Comparison of ENCODE assay signal across 28 cellular contexts in genomic region chr5:60148356-60148755, GRCh38.
DNase-seq lines count a peak whose midpoint lies in the region; ATAC-seq, FAIRE-seq and TF ChIP-seq lines count a peak whose summit lies in the region.
"Had no signal": no experiment of that assay in that cellular context is flagged by ENCODE, and none has a peak within 500 bp of the region (broad histone marks: within the 10 kb centered on the region; RNA-seq: fewer than 3 reads in every experiment).

No MANE protein-coding gene starts in this region.

- CTCF ChIA-PET in RWPE1 (lab: Yijun Ruan, JAX), result no interaction called here

- no peak overlapping the region for H3K27ac Mint-ChIP-seq in naive thymus-derived CD8-positive, alpha-beta T cell
- H3K27ac Mint-ChIP-seq: activated B cell treated with CpG ODN at 0.5 μM for 24 hours; activated naive CD8-positive, alpha-beta T cell; activated T-helper 17 cell treated with anti-CD3 and anti-CD28 coated beads, Interleukin-2, amount 50 U/mL, for 72 hours; stimulated activated naive B cell treated with anti-CD40 and anti-IgM and Interleukin-4, amounts not matched to agents 10 μg/mL and 1 μg/mL and 100 μg/mL, for 72 hours; T-helper 2 cell treated with Interferon-gamma antibody and Interleukin-4, amounts not matched to agents 5 μg/mL and 100 μg/mL, for 36 hours had no signal

- TF ChIP-seq CTCF in RWPE1 (conservative IDR thresholded peaks at IDR 0.05; ENCODE audit: low read depth), result no peak
- TF ChIP-seq CTCF in cardiac fibroblast (IDR thresholded peaks at IDR 0.05; ENCODE audit: low read depth, low read length), result no peak

- H3K4me3 Mint-ChIP-seq in naive thymus-derived CD8-positive, alpha-beta T cell, result no peak overlapping the region
- H3K4me3 Mint-ChIP-seq: activated B cell treated with CpG ODN at 0.5 μM for 24 hours; activated naive CD8-positive, alpha-beta T cell; activated T-helper 17 cell treated with anti-CD3 and anti-CD28 coated beads, Interleukin-2, amount 50 U/mL, for 72 hours; stimulated activated naive B cell treated with anti-CD40 and anti-IgM and Interleukin-4, amounts not matched to agents 10 μg/mL and 1 μg/mL and 100 μg/mL, for 72 hours; T-helper 2 cell treated with Interferon-gamma antibody and Interleukin-4, amounts not matched to agents 5 μg/mL and 100 μg/mL, for 36 hours had no signal

- H3K27ac ChIP-seq in RWPE1 (no peak overlapping the region), small intestine (ENCODE audit: low read depth in 1 of 2, low read length in 1 of 2) (no peak overlapping the region)
- H3K27ac ChIP-seq: coronary artery, gastrocnemius medialis, lower lobe of right lung, skin epidermis, thoracic aorta had no signal

- no peaks in the 10 kb centered on the region for H3K36me3 ChIP-seq in small intestine (ENCODE audit: control insufficient read depth in 2 of 2, insufficient read depth in 2 of 2, low read length in 2 of 2)
- H3K36me3 ChIP-seq: gastrocnemius medialis, lower lobe of right lung, thoracic aorta had no signal

- H3K27me3 ChIP-seq in small intestine (ENCODE audit: control insufficient read depth in 2 of 2, insufficient read depth in 2 of 2, low read length in 2 of 2), result no peaks in the 10 kb centered on the region
- H3K27me3 ChIP-seq: gastrocnemius medialis had no signal

- no peaks in the 10 kb centered on the region for H3K4me1 Mint-ChIP-seq in naive thymus-derived CD8-positive, alpha-beta T cell
- H3K4me1 Mint-ChIP-seq: activated B cell treated with CpG ODN at 0.5 μM for 24 hours; activated T-helper 17 cell treated with anti-CD3 and anti-CD28 coated beads, Interleukin-2, amount 50 U/mL, for 72 hours; stimulated activated naive B cell treated with anti-CD40 and anti-IgM and Interleukin-4, amounts not matched to agents 10 μg/mL and 1 μg/mL and 100 μg/mL, for 72 hours had no signal

- H3K9me3 Mint-ChIP-seq in naive thymus-derived CD8-positive, alpha-beta T cell, result peaks cover 0 to 19% (median 5%) of the 10 kb centered on the region in 9 donors

- no peaks in the 10 kb centered on the region for H3K4me1 ChIP-seq in small intestine (ENCODE audit: control insufficient read depth in 2 of 2, insufficient read depth in 1 of 2, low read depth in 1 of 2, low read length in 1 of 2)
- H3K4me1 ChIP-seq: gastrocnemius medialis, lower lobe of right lung had no signal

- DNase-seq in AG08395 (ENCODE audit: low spot score), result peak; percentile 7
- DNase-seq in RWPE1 (ENCODE audit: low spot score), result peak; percentile 9
- peak; percentile 3 to 8 for DNase-seq in cardiac fibroblast (ENCODE audit: low read depth in 2 of 2)
- peak; percentile 73 for DNase-seq in iris pigment epithelial cell (ENCODE audit: low read depth)
- no peak for DNase-seq in small intestine
- no peak for DNase-seq in DMS79 (lab: John Stamatoyannopoulos, UW)
- no peak for DNase-seq in naive thymus-derived CD8-positive, alpha-beta T cell
- DNase-seq: 8988T; activated B cell treated with CpG ODN at 0.5 μM for 24 hours; activated CD4-positive, alpha-beta T cell treated with anti-CD3 and anti-CD28 coated beads, Interleukin-2, amount 50 U/mL, for 4 hours; activated CD8-positive, alpha-beta memory T cell treated with anti-CD3 and anti-CD28 coated beads, Interleukin-2, amount 50 U/mL, for 4 hours; DMS79 treated with DMSO at 0.1 percent for 48 hours; gastrocnemius medialis; hypothalamus; islet precursor cell; lower lobe of right lung; mucosa of descending colon; NCI-H524 treated with DMSO at 0.1 percent for 48 hours; stimulated activated naive B cell treated with anti-CD40 and anti-IgM and Interleukin-4, amounts not matched to agents 10 μg/mL and 1 μg/mL and 100 μg/mL, for 72 hours had no signal

- no peaks in the 10 kb centered on the region for H3K36me3 Mint-ChIP-seq in naive thymus-derived CD8-positive, alpha-beta T cell
- H3K36me3 Mint-ChIP-seq: activated naive CD8-positive, alpha-beta T cell had no signal

- POLR2A ChIA-PET in RWPE1 (lab: Yijun Ruan, JAX; ENCODE audit: low non-redundant PET), result no interaction called here
- POLR2A ChIA-PET in naive thymus-derived CD8-positive, alpha-beta T cell (lab: Charles Lee), result no interaction called here

- no peak for ATAC-seq in GM21723 (IDR thresholded peaks at IDR 0.05; ENCODE audit: unreplicated experiment)
- ATAC-seq in naive thymus-derived CD8-positive, alpha-beta T cell, result no peak
- ATAC-seq: activated T-helper 17 cell treated with anti-CD3 and anti-CD28 coated beads, Interleukin-2, amount 50 U/mL, for 72 hours; gastrocnemius medialis; K562; lower lobe of right lung; mucosa of descending colon; stimulated activated naive B cell treated with anti-CD40 and anti-IgM and Interleukin-4, amounts not matched to agents 10 μg/mL and 1 μg/mL and 100 μg/mL, for 72 hours had no signal

- no peak for FAIRE-seq in small intestine (lab: Jason Lieb, UNC)
- FAIRE-seq: GM12892, K562 had no signal

- no peak overlapping the region for H3K4me3 ChIP-seq in cardiac fibroblast (replicated peaks in 1 of 2; ENCODE audit: low read depth in 2 of 2, low read length in 2 of 2)
- no peak overlapping the region for H3K4me3 ChIP-seq in small intestine (ENCODE audit: low read depth in 1 of 2, low read length in 2 of 2)
- H3K4me3 ChIP-seq: coronary artery, gastrocnemius medialis, K562, lower lobe of right lung, mucosa of descending colon, skin epidermis, thoracic aorta had no signal

- 73 to 87% (median 83%) methylated on average over 1 of the region's 1 CpG for WGBS in small intestine, 3 donors

- H3K27me3 Mint-ChIP-seq in naive thymus-derived CD8-positive, alpha-beta T cell, result no peaks in the 10 kb centered on the region
- H3K27me3 Mint-ChIP-seq: activated B cell treated with CpG ODN at 0.5 μM for 24 hours; activated naive CD8-positive, alpha-beta T cell; activated T-helper 17 cell treated with anti-CD3 and anti-CD28 coated beads, Interleukin-2, amount 50 U/mL, for 72 hours; stimulated activated naive B cell treated with anti-CD40 and anti-IgM and Interleukin-4, amounts not matched to agents 10 μg/mL and 1 μg/mL and 100 μg/mL, for 72 hours had no signal

- no peaks in the 10 kb centered on the region for H3K9me3 ChIP-seq in small intestine (ENCODE audit: control insufficient read depth, low read depth)
- H3K9me3 ChIP-seq: gastrocnemius medialis, mucosa of descending colon had no signal

Comparison
In these comparisons a context has a peak if more than half of its experiments do, and no peak if none do; other contexts are left out.
1. DNase-seq: peak in AG08395 (single experiment), RWPE1 (single experiment), cardiac fibroblast (2 of 2) and iris pigment epithelial cell (single experiment); none in small intestine (single experiment), DMS79 (single experiment) and naive thymus-derived CD8-positive, alpha-beta T cell (0 of 10).